Comparison of ENCODE assay signal across 11 cellular contexts in the genomic region with DNA sequence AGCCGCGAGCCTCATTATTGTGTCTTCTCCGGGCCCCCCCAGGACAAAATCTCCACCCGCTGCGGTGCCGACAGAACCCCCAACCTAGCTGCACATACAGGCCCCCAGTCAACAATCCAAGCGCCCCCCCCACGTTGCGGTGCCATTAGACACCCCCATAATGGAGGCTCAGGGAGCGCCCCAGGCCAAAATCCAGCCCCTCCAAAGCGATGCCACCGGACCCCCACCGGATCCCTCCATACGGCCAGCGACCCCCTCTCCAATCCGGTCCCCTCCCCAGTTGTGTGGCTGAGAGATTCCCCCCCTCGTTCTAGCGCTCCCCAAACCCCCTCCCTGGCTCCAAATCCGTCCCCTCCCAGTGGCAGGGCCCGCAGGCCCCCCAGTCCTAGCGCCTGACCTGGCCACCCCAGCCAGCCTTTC. TPM values are rescaled to one million over a fixed set of nuclear protein-coding genes. Genes with fewer than 3 reads are reported as not detected.
DNase-seq lines count a peak whose midpoint lies in the region; ATAC-seq and TF ChIP-seq lines count a peak whose summit lies in the region.
"Had no signal": no experiment of that assay in that cellular context is flagged by ENCODE, and none has a peak within 500 bp of the region (broad histone marks: within the 10 kb centered on the region; RNA-seq: fewer than 3 reads in every experiment).

No MANE protein-coding gene starts in this region.

- H3K36me3 ChIP-seq in HCT116 (ENCODE audit: control insufficient read depth in 1 of 2, insufficient read depth in 2 of 2, low read length in 2 of 2) (no peaks in the 10 kb centered on the region), kidney epithelial cell (ENCODE audit: control insufficient read depth, insufficient read depth, low read length) (no peaks in the 10 kb centered on the region), spleen (no peaks in the 10 kb centered on the region)

- H3K9me3 ChIP-seq in HCT116 (ENCODE audit: control insufficient read depth in 1 of 2, insufficient read depth in 1 of 2, low read depth in 1 of 2, low read length in 2 of 2) (no peaks in the 10 kb centered on the region), spleen (no peaks in the 10 kb centered on the region)

- WGBS in spleen, 5 donors, result 0 to 5% (median 2%) methylated on average over 5 to 21 of the region's 21 CpGs

- DNase-seq in HCT116 (ENCODE audit: low read depth, low spot score) (no peak), astrocyte of the cerebellum (ENCODE audit: low read depth) (no peak), kidney epithelial cell (ENCODE audit: low read depth) (no peak), spleen (no peak), NCI-H1048 (lab: John Stamatoyannopoulos, UW) (no peak), left lobe of liver (ENCODE audit: low spot score) (no peak)
- DNase-seq: cortex of kidney, DMS153 had no signal

- H3K27me3 ChIP-seq in HCT116 (ENCODE audit: insufficient read depth, low read length) (no peaks in the 10 kb centered on the region), kidney epithelial cell (ENCODE audit: control insufficient read depth, insufficient read depth, low read length) (peaks cover 48% of the 10 kb centered on the region), spleen (replicated peaks in 1 of 7) (peaks cover 2 to 99% (median 56%) of the 10 kb centered on the region in 7 donors)

- H3K4me2 ChIP-seq in HCT116 (ENCODE audit: low read length), result peak overlapping the region; percentile 74

- no TSS peak for BruUV-seq in HCT116 (replicated peaks; lab: Mats Ljungman, UMichigan)

- RAD21 ChIA-PET in HCT116 (lab: Charles Lee; ENCODE audit: low non-redundant PET in 1 of 2, low total read pairs in 2 of 2, uncharacterized antibody in 2 of 2, unreplicated experiment in 2 of 2), result no interaction called here

- POLR2A ChIA-PET in HCT116 (lab: Charles Lee), result interaction anchor here (1.2 kb wide), 1 partner anchor 12 kb away, joined by 3 read pairs; no protein-coding TSS in a partner anchor

- TF ChIP-seq POLR2A in HCT116 (IDR thresholded peaks at IDR 0.05; ENCODE audit: borderline replicate concordance, extremely low read depth, insufficient read depth, insufficient read length), result no peak
- TF ChIP-seq POLR2A in spleen (IDR thresholded peaks at IDR 0.05), result no peak

- in situ Hi-C loops in astrocyte of the cerebellum (cut with HindIII; ENCODE audit: low sequenced_read_pairs), result no loop called here

- no peaks in the 10 kb centered on the region for H3K9me2 ChIP-seq in HCT116 (ENCODE audit: insufficient read depth)

- TF ChIP-seq RAD21 in HCT116 (IDR thresholded peaks at IDR 0.05; ENCODE audit: low read depth), result no peak

- H4K20me1 ChIP-seq in HCT116 (ENCODE audit: insufficient read depth), result no peaks in the 10 kb centered on the region

- peaks cover 20% of the 10 kb centered on the region for H3K79me2 ChIP-seq in HCT116 (ENCODE audit: insufficient read depth, low read length)

- peaks cover 33 to 71% of the 10 kb centered on the region in 2 experiments for H3K4me1 ChIP-seq in HCT116 (ENCODE audit: control insufficient read depth in 1 of 2, insufficient read depth in 2 of 2, low read length in 2 of 2)
- H3K4me1 ChIP-seq in spleen, result peaks cover 17 to 63% (median 40%) of the 10 kb centered on the region in 6 donors

- no peak overlapping the region for H2AFZ ChIP-seq in HCT116 (ENCODE audit: low read depth, low read length, poor library complexity, severe bottlenecking)

- H3K4me3 ChIP-seq in HCT116 (replicated peaks in 1 of 2; ENCODE audit: low read depth in 1 of 2, low read length in 2 of 2) (peak overlapping the region; percentile 75 to 78), astrocyte of the cerebellum (ENCODE audit: low read depth, low read length) (peak overlapping the region; percentile 49), kidney epithelial cell (ENCODE audit: low read depth, low read length) (peak overlapping the region; percentile 45), spleen (peak overlapping the region in 7 of 8 donors; percentile 9 to 67 (median 37))

- TF ChIP-seq CTCF in HCT116 (IDR thresholded peaks at IDR 0.05 in 2 of 3, conservative IDR thresholded peaks at IDR 0.05 in 1 of 3; ENCODE audit: borderline replicate concordance in 1 of 3, insufficient read depth in 1 of 3, low read depth in 2 of 3, low read length in 2 of 3) (no peak), astrocyte of the cerebellum (IDR thresholded peaks at IDR 0.05; ENCODE audit: low read depth, low read length, missing control alignments) (no peak), kidney epithelial cell (IDR thresholded peaks at IDR 0.05; ENCODE audit: insufficient read depth, low read length, poor library complexity, severe bottlenecking) (no peak), spleen (IDR thresholded peaks at IDR 0.05 in 8 of 11, conservative IDR thresholded peaks at IDR 0.05 in 3 of 11) (no peak)

- intact Hi-C loops in HCT116 (cut with micrococcal nuclease), result no loop called here
- intact Hi-C loops in spleen (cut with DNase I; ENCODE audit: low total_unique reads), result no loop called here

- CTCF ChIA-PET in HCT116 (lab: Charles Lee), result no interaction called here

- H3K27ac ChIP-seq in HCT116 (ENCODE audit: low read depth, low read length) (peak overlapping the region; percentile 60), spleen (peak overlapping the region in 3 of 8 donors; percentile 43 to 79 (median 52))

- ATAC-seq in HCT116 (no peak), GM19328 (IDR thresholded peaks at IDR 0.05; ENCODE audit: unreplicated experiment) (no peak), GM21367 (IDR thresholded peaks at IDR 0.05; ENCODE audit: unreplicated experiment) (no peak), left lobe of liver (no peak)

- peak overlapping the region; percentile 75 for H3K9ac ChIP-seq in HCT116 (ENCODE audit: low read length)

TF ChIP-seq in HCT116, 20 proteins besides CTCF, POLR2A, EP300 and RAD21:
- TF ChIP-seq FOSL1 (IDR thresholded peaks at IDR 0.05; ENCODE audit: low read depth), result no peak
- TF ChIP-seq YY1 (IDR thresholded peaks at IDR 0.05; ENCODE audit: extremely low read depth, insufficient replicate concordance, low read depth, low read length), result no peak
- TF ChIP-seq, protein P1, sequence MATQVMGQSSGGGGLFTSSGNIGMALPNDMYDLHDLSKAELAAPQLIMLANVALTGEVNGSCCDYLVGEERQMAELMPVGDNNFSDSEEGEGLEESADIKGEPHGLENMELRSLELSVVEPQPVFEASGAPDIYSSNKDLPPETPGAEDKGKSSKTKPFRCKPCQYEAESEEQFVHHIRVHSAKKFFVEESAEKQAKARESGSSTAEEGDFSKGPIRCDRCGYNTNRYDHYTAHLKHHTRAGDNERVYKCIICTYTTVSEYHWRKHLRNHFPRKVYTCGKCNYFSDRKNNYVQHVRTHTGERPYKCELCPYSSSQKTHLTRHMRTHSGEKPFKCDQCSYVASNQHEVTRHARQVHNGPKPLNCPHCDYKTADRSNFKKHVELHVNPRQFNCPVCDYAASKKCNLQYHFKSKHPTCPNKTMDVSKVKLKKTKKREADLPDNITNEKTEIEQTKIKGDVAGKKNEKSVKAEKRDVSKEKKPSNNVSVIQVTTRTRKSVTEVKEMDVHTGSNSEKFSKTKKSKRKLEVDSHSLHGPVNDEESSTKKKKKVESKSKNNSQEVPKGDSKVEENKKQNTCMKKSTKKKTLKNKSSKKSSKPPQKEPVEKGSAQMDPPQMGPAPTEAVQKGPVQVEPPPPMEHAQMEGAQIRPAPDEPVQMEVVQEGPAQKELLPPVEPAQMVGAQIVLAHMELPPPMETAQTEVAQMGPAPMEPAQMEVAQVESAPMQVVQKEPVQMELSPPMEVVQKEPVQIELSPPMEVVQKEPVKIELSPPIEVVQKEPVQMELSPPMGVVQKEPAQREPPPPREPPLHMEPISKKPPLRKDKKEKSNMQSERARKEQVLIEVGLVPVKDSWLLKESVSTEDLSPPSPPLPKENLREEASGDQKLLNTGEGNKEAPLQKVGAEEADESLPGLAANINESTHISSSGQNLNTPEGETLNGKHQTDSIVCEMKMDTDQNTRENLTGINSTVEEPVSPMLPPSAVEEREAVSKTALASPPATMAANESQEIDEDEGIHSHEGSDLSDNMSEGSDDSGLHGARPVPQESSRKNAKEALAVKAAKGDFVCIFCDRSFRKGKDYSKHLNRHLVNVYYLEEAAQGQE (IDR thresholded peaks at IDR 0.05; ENCODE audit: low read depth), result no peak
- TF ChIP-seq CBX3 (IDR thresholded peaks at IDR 0.05; ENCODE audit: low read depth), result no peak
- TF ChIP-seq SIN3A (IDR thresholded peaks at IDR 0.05; ENCODE audit: low read depth), result no peak
- TF ChIP-seq CEBPB (IDR thresholded peaks at IDR 0.05; ENCODE audit: low read depth), result no peak
- TF ChIP-seq EZH2 (IDR thresholded peaks at IDR 0.05), result no peak
- TF ChIP-seq ZNF274 (IDR thresholded peaks at IDR 0.05; ENCODE audit: low read depth, low read length), result no peak
- no peak for TF ChIP-seq ZFX (IDR thresholded peaks at IDR 0.05)
- TF ChIP-seq SP1 (IDR thresholded peaks at IDR 0.05; ENCODE audit: low read depth), result no peak

RNA-seq across cellular contexts. Expression of gene SEMA6B, which starts 21.5 kb away (rescaled TPM):
- total RNA-seq in HCT116 (2021; ENCODE audit: unreplicated experiment) (58.4 TPM), kidney epithelial cell (0.13 and 0.55 TPM in 2 replicates), spleen (10 to 100 TPM; 20.7 to 85.0 (median 55.6) TPM), left lobe of liver (1.8 TPM)
- polyA plus RNA-seq in HCT116 (2012), result 60.5 and 70.5 TPM in 2 replicates
- polyA plus RNA-seq in spleen, result 10 to 100 TPM in 2 of 3 donors, 1 to 10 TPM in 1; 5.5 to 24.6 (median 11.2) TPM

RNA-seq across cellular contexts. Expression of gene LRG1, which starts 41.1 kb away (rescaled TPM):
- total RNA-seq in HCT116 (2021; ENCODE audit: unreplicated experiment) (1.3 TPM), kidney epithelial cell (0.21 and 0.25 TPM in 2 replicates), spleen (10 to 100 TPM in 6 of 7 donors, 1 to 10 TPM in 1; 9.6 to 54.0 (median 15.8) TPM), left lobe of liver (328 TPM)
- 0.72 and 0.83 TPM in 2 replicates for polyA plus RNA-seq in HCT116 (2012)
- polyA plus RNA-seq in spleen, result 1 to 10 TPM; 1.7 to 5.6 (median 2.3) TPM
- total RNA-seq: HT1080 had no signal

RNA-seq across cellular contexts. Expression of gene PLIN5, which starts 45.9 kb away (rescaled TPM):
- total RNA-seq in HCT116 (2021; ENCODE audit: unreplicated experiment) (8.1 TPM), kidney epithelial cell (0.07 TPM in 1 of 2 replicates, not detected in the other), spleen (10 to 100 TPM in 4 of 7 donors, 1 to 10 TPM in 3; 2.4 to 18.4 (median 15.1) TPM), left lobe of liver (136 TPM)
- polyA plus RNA-seq in HCT116 (2012), result 4.3 and 5.8 TPM in 2 replicates
- polyA plus RNA-seq in spleen, result 1 to 10 TPM in 2 of 3 donors, under 1 TPM in 1; 0.82 to 2.2 (median 2.1) TPM
- total RNA-seq: HT1080 had no signal

RNA-seq across cellular contexts. Expression of gene TNFAIP8L1, which starts 58.3 kb away (rescaled TPM):
- total RNA-seq in HCT116 (2021; ENCODE audit: unreplicated experiment) (22.2 TPM), kidney epithelial cell (0.75 and 1.2 TPM in 2 replicates), spleen (10 to 100 TPM; 21.6 to 39.8 (median 27.5) TPM), left lobe of liver (24.5 TPM)
- polyA plus RNA-seq in HCT116 (2012), result 19.5 and 24.0 TPM in 2 replicates
- 10 to 100 TPM; 12.5 to 36.7 (median 13.8) TPM for polyA plus RNA-seq in spleen
